In genomic region chr17:21823130-21823529, GRCh38 we compare ENCODE assay signal across 17 cellular contexts.
DNase-seq lines count a peak whose midpoint lies in the region; ATAC-seq and TF ChIP-seq lines count a peak whose summit lies in the region.
"Had no signal": no experiment of that assay in that cellular context is flagged by ENCODE, and none has a peak within 500 bp of the region (broad histone marks: within the 10 kb centered on the region; RNA-seq: fewer than 3 reads in every experiment).

No MANE protein-coding gene starts in this region.

- in situ Hi-C loops in GM13976 (cut with MboI; ENCODE audit: low sequenced_read_pairs, unreplicated experiment): no loop called here

- DNase-seq in D341Med (ENCODE audit: low spot score) (peak; percentile 1), GM13976 (ENCODE audit: low spot score) (peak; percentile 0), kidney tubule cell (ENCODE audit: low spot score) (peak; percentile 1)
- DNase-seq: 8988T; ACHN; AML-193; BE2C; CD4-positive, alpha-beta T cell; CD8-positive, alpha-beta memory T cell; DMS53; DMS79 treated with DMSO at 0.1 percent for 48 hours; GF-D8; GM23248; HCEC 1CT had no signal

- no peak for TF ChIP-seq CTCF in GM13976 (IDR thresholded peaks at IDR 0.05; ENCODE audit: borderline replicate concordance, control extremely low read depth, extremely low read depth, insufficient read depth, missing control alignments)

- ATAC-seq in GM19328 (IDR thresholded peaks at IDR 0.05; ENCODE audit: unreplicated experiment) (no peak), GM19467 (IDR thresholded peaks at IDR 0.05; ENCODE audit: unreplicated experiment) (no peak), GM21515 (IDR thresholded peaks at IDR 0.05; ENCODE audit: unreplicated experiment) (no peak)
